In the genomic region with DNA sequence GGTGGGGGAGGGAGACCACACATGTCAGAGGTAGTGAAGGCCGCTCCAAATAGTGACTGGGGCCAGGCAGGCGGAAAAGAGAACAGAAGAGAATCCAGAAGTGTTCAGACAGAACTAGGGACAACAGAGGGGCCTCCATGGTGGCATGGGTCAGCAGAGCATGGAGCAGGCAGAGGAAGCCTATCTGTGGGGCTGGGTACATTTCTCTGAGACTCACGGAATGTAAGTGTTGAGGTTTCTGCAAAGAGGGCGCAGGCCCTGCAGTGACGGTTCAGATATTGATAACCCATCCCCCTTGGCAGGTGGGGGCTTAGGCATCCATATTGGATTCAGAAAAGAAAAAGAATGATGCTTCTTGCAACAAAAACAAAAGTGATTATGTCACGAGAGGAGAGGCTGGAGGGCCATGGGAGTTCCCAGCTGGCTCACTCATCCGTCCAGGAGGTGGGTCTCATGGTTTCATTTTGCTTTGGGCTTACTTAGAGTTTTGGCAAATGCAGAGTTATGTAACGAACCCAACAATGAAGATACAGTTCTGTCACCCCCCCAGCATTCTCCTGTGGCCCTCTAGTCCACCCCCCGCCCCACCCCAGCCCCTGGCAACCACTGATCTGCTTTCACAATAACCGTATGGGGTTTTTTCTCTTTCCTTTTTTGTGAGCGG, we compare ENCODE assay signal across 1 cellular context.
TF ChIP-seq lines count a peak whose summit lies in the region.

No MANE protein-coding gene starts in this region.

TF ChIP-seq in H1, 55 proteins besides CTCF, POLR2A, EP300 and RAD21:
- TF ChIP-seq POLR2AphosphoS5 (IDR thresholded peaks at IDR 0.05; ENCODE audit: low read depth, low read length) (peak; percentile 63; the same call in 1 of the 2 replicates), YY1 (IDR thresholded peaks at IDR 0.05; ENCODE audit: low read depth, low read length) (0 out of 2 replicates have a peak, but pooled peaks have one; percentile 33), ASH2L (IDR thresholded peaks at IDR 0.05; ENCODE audit: low read length) (no peak)
